Comparison of ENCODE assay signal across 8 cellular contexts in genomic region chrX:27683566-27684208, GRCh38.
DNase-seq lines count a peak whose midpoint lies in the region; ATAC-seq, FAIRE-seq and TF ChIP-seq lines count a peak whose summit lies in the region.
"Not testable (repeated sequence)": the region's sequence is repeated elsewhere in the genome, so short reads cannot be mapped to it uniquely, and the experiment has no call there.

No MANE protein-coding gene starts in this region.

- not testable (repeated sequence) for H3K4me1 ChIP-seq in astrocyte (ENCODE audit: insufficient read depth, low read length); foreskin keratinocyte

- not testable (repeated sequence) for H3K27me3 Mint-ChIP-seq in astrocyte (ENCODE audit: low read depth, unreplicated experiment)

- peak; percentile 58 for TF ChIP-seq CTCF in RWPE1 (conservative IDR thresholded peaks at IDR 0.05; ENCODE audit: low read depth)
- TF ChIP-seq CTCF in astrocyte (IDR thresholded peaks at IDR 0.05; ENCODE audit: insufficient read depth, low read depth, low read length) = peak; percentile 56
- TF ChIP-seq CTCF in foreskin keratinocyte (conservative IDR thresholded peaks at IDR 0.05) = peak; percentile 70

- H3K4me3 Mint-ChIP-seq in astrocyte (ENCODE audit: unreplicated experiment) = not testable (repeated sequence)

- peaks cover 12% of the 10 kb centered on the region for H3K4me1 Mint-ChIP-seq in astrocyte (ENCODE audit: low read depth, unreplicated experiment)

- not testable (repeated sequence) for H3K9me3 Mint-ChIP-seq in astrocyte (ENCODE audit: unreplicated experiment)

- CTCF ChIA-PET in RWPE1 (lab: Yijun Ruan, JAX) = interaction anchor here (0.6 to 0.8 kb wide), 3 partner anchors 14 to 83 kb away, joined by 3 to 7 read pairs (median 4); no protein-coding TSS in a partner anchor

- not testable (repeated sequence) for H3K27ac ChIP-seq in RWPE1; astrocyte (ENCODE audit: low read depth, low read length); foreskin keratinocyte

- H3K36me3 ChIP-seq in astrocyte (ENCODE audit: insufficient read depth, low read length) = not testable (repeated sequence)

- not testable (repeated sequence) for H3K27ac Mint-ChIP-seq in astrocyte (ENCODE audit: unreplicated experiment)

- not testable (repeated sequence) for H3K9me3 ChIP-seq in astrocyte (ENCODE audit: insufficient read depth, low read depth, low read length)

- not testable (repeated sequence) for H3K27me3 ChIP-seq in astrocyte (ENCODE audit: insufficient read depth, low read length); foreskin keratinocyte

- FAIRE-seq in astrocyte (lab: Jason Lieb, UNC) = peak; percentile 91

- not testable (repeated sequence) for H3K79me2 ChIP-seq in astrocyte (ENCODE audit: insufficient read depth, low read length)

- not testable (repeated sequence) for H3K36me3 Mint-ChIP-seq in astrocyte (ENCODE audit: low read depth, unreplicated experiment)

- not testable (repeated sequence) for H2AFZ ChIP-seq in astrocyte (ENCODE audit: low read depth, low read length)

- not testable (repeated sequence) for H3K9ac ChIP-seq in astrocyte (ENCODE audit: low read length)

- H3K4me2 ChIP-seq in astrocyte (ENCODE audit: low read length) = not testable (repeated sequence)

- not testable (repeated sequence) for H4K20me1 ChIP-seq in astrocyte (ENCODE audit: insufficient read depth, low read length)

- in situ Hi-C loops in ACHN (cut with HindIII; ENCODE audit: low pct_ligation_motif_present, low pct_unique_long_range_greater_than_20kb, low sequenced_read_pairs) = not testable (repeated sequence)

- POLR2A ChIA-PET in RWPE1 (lab: Yijun Ruan, JAX; ENCODE audit: low non-redundant PET) = not testable (repeated sequence)

- DNase-seq in ACHN (peak; percentile 25), NCI-H1417 (lab: John Stamatoyannopoulos, UW) (peak; percentile 22 to 54 (median 34)), RWPE1 (ENCODE audit: low spot score) (peak; percentile 0), foreskin keratinocyte (peak in 1 of 2 donors; percentile 32), midbrain (lab: John Stamatoyannopoulos, UW) (peak; percentile 8)
- DNase-seq in astrocyte (ENCODE audit: low read depth) = not testable (repeated sequence)

- not testable (repeated sequence) for H3K4me3 ChIP-seq in astrocyte (ENCODE audit: insufficient read depth, low read depth, low read length)

- ATAC-seq in GM18502 (IDR thresholded peaks at IDR 0.05; ENCODE audit: poor library complexity, unreplicated experiment) = peak; percentile 65
- ATAC-seq in HG02852 (IDR thresholded peaks at IDR 0.05; ENCODE audit: unreplicated experiment) = peak; percentile 64
- peak; percentile 66 for ATAC-seq in foreskin keratinocyte
